In genomic region chr5:10566556-10567068, GRCh38 we compare ENCODE assay signal across 10 cellular contexts. TPM values are rescaled to one million over a fixed set of nuclear protein-coding genes. Genes with fewer than 3 reads are reported as not detected.
DNase-seq lines count a peak whose midpoint lies in the region; ATAC-seq and TF ChIP-seq lines count a peak whose summit lies in the region.
"Had no signal": no experiment of that assay in that cellular context is flagged by ENCODE, and none has a peak within 500 bp of the region (broad histone marks: within the 10 kb centered on the region; RNA-seq: fewer than 3 reads in every experiment).

No MANE protein-coding gene starts in this region.

- peaks cover 5% of the 10 kb centered on the region for H3K27me3 Mint-ChIP-seq in activated naive CD8-positive, alpha-beta T cell treated with anti-CD3 and anti-CD28 coated beads, Interleukin-2, amount 50 U/mL, for 24 hours
- H3K27me3 Mint-ChIP-seq in natural killer cell treated with Interleukin-12 subunit alpha and Interleukin-12 subunit beta and Interleukin-15 and Interleukin-18, amount 100 ng/mL, for 72 hours, result peaks cover 0 to 4% of the 10 kb centered on the region in 2 donors
- H3K27me3 Mint-ChIP-seq: effector memory CD8-positive, alpha-beta T cell had no signal

- POLR2A ChIA-PET in AG04449 (lab: Yijun Ruan, JAX), result no interaction called here

- no peaks in the 10 kb centered on the region for H4K20me1 ChIP-seq in GM23248 (ENCODE audit: insufficient read depth)

- CTCF ChIA-PET in AG04449 (lab: Yijun Ruan, JAX), result interaction anchor here (0.7 to 2.5 kb wide), 7 partner anchors 9 to 114 kb away, joined by 3 to 9 read pairs (median 3); no protein-coding TSS in a partner anchor

- DNase-seq in AG04449 (ENCODE audit: low read depth, low spot score) (no peak), GM23248 (no peak), GM20000 (ENCODE audit: low spot score) (no peak), SIG-M5 treated with dmso at 0.1 percent for 504 hours (lab: John Stamatoyannopoulos, UW; ENCODE audit: unreplicated experiment) (no peak), NCI-H1694 treated with DMSO at 0.1 percent for 48 hours (lab: John Stamatoyannopoulos, UW) (no peak), dermis blood vessel endothelial cell (no peak)
- no peak for DNase-seq in activated naive CD8-positive, alpha-beta T cell treated with anti-CD3 and anti-CD28 coated beads, Interleukin-2, amount 50 U/mL, for 24 hours
- DNase-seq in natural killer cell treated with Interleukin-12 subunit alpha and Interleukin-12 subunit beta and Interleukin-15 and Interleukin-18, amount 100 ng/mL, for 72 hours (ENCODE audit: low spot score), result no peak
- DNase-seq: effector memory CD8-positive, alpha-beta T cell; NCI-H345 had no signal

- H3K4me3 ChIP-seq in AG04449 (ENCODE audit: low read depth, low read length), result peak overlapping the region; percentile 93
- H3K4me3 ChIP-seq in GM23248, result peak overlapping the region; percentile 79; the same call in 1 of the 2 replicates

- H3K27ac ChIP-seq in GM23248, result no peak overlapping the region

- peak overlapping the region; percentile 92 for H3K4me2 ChIP-seq in GM23248 (ENCODE audit: unreplicated experiment)

- H3K36me3 ChIP-seq in GM23248 (ENCODE audit: low read depth), result no peaks in the 10 kb centered on the region

- H3K36me3 Mint-ChIP-seq in activated naive CD8-positive, alpha-beta T cell treated with anti-CD3 and anti-CD28 coated beads, Interleukin-2, amount 50 U/mL, for 24 hours (ENCODE audit: low read depth), result peaks cover 4% of the 10 kb centered on the region
- no peaks in the 10 kb centered on the region for H3K36me3 Mint-ChIP-seq in natural killer cell treated with Interleukin-12 subunit alpha and Interleukin-12 subunit beta and Interleukin-15 and Interleukin-18, amount 100 ng/mL, for 72 hours

- no peak overlapping the region for H2AFZ ChIP-seq in GM23248

- H3K9me3 Mint-ChIP-seq in activated naive CD8-positive, alpha-beta T cell treated with anti-CD3 and anti-CD28 coated beads, Interleukin-2, amount 50 U/mL, for 24 hours, result no peaks in the 10 kb centered on the region
- no peaks in the 10 kb centered on the region for H3K9me3 Mint-ChIP-seq in natural killer cell treated with Interleukin-12 subunit alpha and Interleukin-12 subunit beta and Interleukin-15 and Interleukin-18, amount 100 ng/mL, for 72 hours
- H3K9me3 Mint-ChIP-seq: effector memory CD8-positive, alpha-beta T cell had no signal

- H3F3A ChIP-seq in GM23248 (ENCODE audit: insufficient read depth), result no peaks in the 10 kb centered on the region

- in situ Hi-C loops in GM23248 (cut with MboI), result no loop called here

- H3K27me3 ChIP-seq in GM23248 (replicated peaks; ENCODE audit: insufficient read depth), result no peaks in the 10 kb centered on the region

- H3K4me1 ChIP-seq in GM23248 (ENCODE audit: insufficient read depth), result peaks cover 10% of the 10 kb centered on the region

- H3K9me3 ChIP-seq in GM23248 (ENCODE audit: low read depth), result no peaks in the 10 kb centered on the region

- WGBS in GM23248 (ENCODE audit: low coverage in 1 of 2, low lambda C conversion rate in 2 of 2, missing lambda C conversion rate in 2 of 2), 2 experiments, result 52 to 58% methylated on average over 8 of the region's 8 CpGs

- H3K4me3 Mint-ChIP-seq in activated naive CD8-positive, alpha-beta T cell treated with anti-CD3 and anti-CD28 coated beads, Interleukin-2, amount 50 U/mL, for 24 hours, result peak overlapping the region; percentile 90
- H3K4me3 Mint-ChIP-seq in natural killer cell treated with Interleukin-12 subunit alpha and Interleukin-12 subunit beta and Interleukin-15 and Interleukin-18, amount 100 ng/mL, for 72 hours, result peak overlapping the region; percentile 51

- TF ChIP-seq CTCF in AG04449 (IDR thresholded peaks at IDR 0.05; ENCODE audit: insufficient read depth, low read length, missing control alignments) (no peak), GM20000 (IDR thresholded peaks at IDR 0.05; ENCODE audit: extremely low read depth, missing control alignments) (no peak)

- H3K9ac ChIP-seq in GM23248, result no peak overlapping the region

- peaks cover 36% of the 10 kb centered on the region for H3K79me2 ChIP-seq in GM23248 (ENCODE audit: insufficient read depth)

- H3K27ac Mint-ChIP-seq in activated naive CD8-positive, alpha-beta T cell treated with anti-CD3 and anti-CD28 coated beads, Interleukin-2, amount 50 U/mL, for 24 hours, result no peak overlapping the region
- H3K27ac Mint-ChIP-seq in natural killer cell treated with Interleukin-12 subunit alpha and Interleukin-12 subunit beta and Interleukin-15 and Interleukin-18, amount 100 ng/mL, for 72 hours, result peak overlapping the region in 1 of 2 donors; percentile 9

- H3K9me2 ChIP-seq in GM23248 (ENCODE audit: insufficient read depth), result no peaks in the 10 kb centered on the region

- ATAC-seq in activated naive CD8-positive, alpha-beta T cell treated with anti-CD3 and anti-CD28 coated beads, Interleukin-2, amount 50 U/mL, for 24 hours, result no peak
- no peak for ATAC-seq in natural killer cell treated with Interleukin-12 subunit alpha and Interleukin-12 subunit beta and Interleukin-15 and Interleukin-18, amount 100 ng/mL, for 72 hours
- ATAC-seq: effector memory CD8-positive, alpha-beta T cell had no signal

- H3K4me1 Mint-ChIP-seq in activated naive CD8-positive, alpha-beta T cell treated with anti-CD3 and anti-CD28 coated beads, Interleukin-2, amount 50 U/mL, for 24 hours, result peaks cover 29% of the 10 kb centered on the region
- H3K4me1 Mint-ChIP-seq in natural killer cell treated with Interleukin-12 subunit alpha and Interleukin-12 subunit beta and Interleukin-15 and Interleukin-18, amount 100 ng/mL, for 72 hours (ENCODE audit: low read depth in 2 of 2), result peaks cover 18 to 25% of the 10 kb centered on the region in 2 donors

RNA-seq across cellular contexts. Expression of gene ANKRD33B, which starts 2.7 kb away (rescaled TPM):
- 1.5 and 2.4 TPM in 2 replicates for total RNA-seq in GM23248 (2014; rRNA removed; shearing (Covaris generic))
- polyA plus RNA-seq in GM23248 (2016; fragmentation: Nextera tagmentation; extraction: Ambion mirVana), result 0.57 and 0.71 TPM in 2 replicates
- total RNA-seq in natural killer cell treated with Interleukin-12 subunit alpha and Interleukin-12 subunit beta and Interleukin-15 and Interleukin-18, amount 100 ng/mL, for 72 hours, result 10 to 100 TPM; 10.9 to 18.9 TPM
- 2.0 and 3.4 TPM in 2 replicates for total RNA-seq in dermis blood vessel endothelial cell
